In genomic region chr2:148048475-148049221, GRCh38 we compare ENCODE assay signal across 1 cellular context.
TF ChIP-seq lines count a peak whose summit lies in the region.

No MANE protein-coding gene starts in this region.

TF ChIP-seq in GM12878, 131 proteins besides CTCF, POLR2A, EP300 and RAD21 (continued from another document):
- peak; percentile 17; the same call in 1 of the 2 replicates for TF ChIP-seq ZNF592 (IDR thresholded peaks at IDR 0.05)
- peak; percentile 94 for TF ChIP-seq MEF2A (IDR thresholded peaks at IDR 0.05; ENCODE audit: insufficient read depth, low read depth, low read length)
- no peak; the same call in 1 of the 2 replicates for TF ChIP-seq BCL11A (IDR thresholded peaks at IDR 0.05; ENCODE audit: low read depth, low read length)
- no peak for TF ChIP-seq GABPA (IDR thresholded peaks at IDR 0.05; ENCODE audit: low read depth)
- peak; percentile 49; the same call in 1 of the 2 replicates for TF ChIP-seq YBX1 (IDR thresholded peaks at IDR 0.05)
- TF ChIP-seq IRF4 (IDR thresholded peaks at IDR 0.05; ENCODE audit: low read depth, low read length), result peak; percentile 81
- peak; percentile 97 for TF ChIP-seq RUNX3 (IDR thresholded peaks at IDR 0.05; ENCODE audit: low read length)
- peak; percentile 16 for TF ChIP-seq ZNF24 (IDR thresholded peaks at IDR 0.05)
- TF ChIP-seq IKZF1 (conservative IDR thresholded peaks at IDR 0.05), result peak; percentile 93
- TF ChIP-seq LARP7 (IDR thresholded peaks at IDR 0.05), result no peak
- peak; percentile 81 for TF ChIP-seq ATF2 (IDR thresholded peaks at IDR 0.05; ENCODE audit: low read length)
- peak; percentile 51; the same call in 1 of the 2 replicates for TF ChIP-seq PAX5 (IDR thresholded peaks at IDR 0.05; ENCODE audit: borderline replicate concordance, low read depth, low read length)
- TF ChIP-seq ATF7 (IDR thresholded peaks at IDR 0.05; ENCODE audit: low read depth), result peak; percentile 72
- peak; percentile 35 for TF ChIP-seq PBX3 (IDR thresholded peaks at IDR 0.05; ENCODE audit: insufficient replicate concordance, low read depth, low read length)
- TF ChIP-seq MTA3 (IDR thresholded peaks at IDR 0.05; ENCODE audit: borderline replicate concordance, low read length), result peak; percentile 89
- TF ChIP-seq NFIC (IDR thresholded peaks at IDR 0.05; ENCODE audit: low read depth, low read length), result peak; percentile 86
- peak; percentile 35; the same call in 1 of the 2 replicates for TF ChIP-seq ZNF217 (IDR thresholded peaks at IDR 0.05)
- peak; percentile 35; the same call in 1 of the 2 replicates for TF ChIP-seq JUNB (IDR thresholded peaks at IDR 0.05)
- TF ChIP-seq SUZ12 (IDR thresholded peaks at IDR 0.05; ENCODE audit: unreplicated experiment), result no peak
- peak; percentile 99 for TF ChIP-seq MEF2B (IDR thresholded peaks at IDR 0.05; ENCODE audit: partially characterized antibody, poor library complexity, severe bottlenecking)
- 0 out of 2 replicates have a peak, but pooled peaks have one; percentile 7 for TF ChIP-seq CREB1 (IDR thresholded peaks at IDR 0.05; ENCODE audit: low read depth)
- TF ChIP-seq CEBPZ (IDR thresholded peaks at IDR 0.05; ENCODE audit: low read depth, low read length), result 0 out of 2 replicates have a peak, but pooled peaks have one; percentile 1
- peak; percentile 86 for TF ChIP-seq DPF2 (IDR thresholded peaks at IDR 0.05)
- TF ChIP-seq RBBP5 (conservative IDR thresholded peaks at IDR 0.05), result no peak
- peak; percentile 43; the same call in 1 of the 2 replicates for TF ChIP-seq RAD51 (IDR thresholded peaks at IDR 0.05)
- peak; percentile 84 for TF ChIP-seq MTA2 (IDR thresholded peaks at IDR 0.05; ENCODE audit: low read depth)
- peak; percentile 65 for TF ChIP-seq SMAD1 (IDR thresholded peaks at IDR 0.05; ENCODE audit: low read depth, partially characterized antibody)
- TF ChIP-seq SMAD5 (IDR thresholded peaks at IDR 0.05; ENCODE audit: low read depth), result no peak
- TF ChIP-seq MYC (IDR thresholded peaks at IDR 0.05; ENCODE audit: insufficient read depth, insufficient read length, insufficient replicate concordance, low read length, severe bottlenecking), result no peak
- TF ChIP-seq ETV6 (conservative IDR thresholded peaks at IDR 0.05 in 1 of 2, IDR thresholded peaks at IDR 0.05 in 1 of 2; ENCODE audit: borderline replicate concordance in 1 of 2, low read depth in 1 of 2), result peak in 1 of 2 experiments; percentile 60; a peak in 1 of 4 replicates
- TF ChIP-seq POLR2AphosphoS5 (IDR thresholded peaks at IDR 0.05; ENCODE audit: low read length), result peak; percentile 54; the same call in 1 of the 2 replicates
- peak; percentile 94 for TF ChIP-seq GATAD2B (conservative IDR thresholded peaks at IDR 0.05; ENCODE audit: low read depth)
- no peak; the same call in 1 of the 2 replicates for TF ChIP-seq SPI1 (IDR thresholded peaks at IDR 0.05; ENCODE audit: borderline replicate concordance, insufficient read depth, low read depth, low read length)
- TF ChIP-seq RELA (IDR thresholded peaks at IDR 0.05; ENCODE audit: borderline replicate concordance, partially characterized antibody), result no peak
- TF ChIP-seq BHLHE40 (IDR thresholded peaks at IDR 0.05; ENCODE audit: borderline replicate concordance in 1 of 2, low read depth in 2 of 2, low read length in 1 of 2), result peak in 1 of 2 experiments; percentile 58; a peak in 2 of 4 replicates
- TF ChIP-seq NR2F1 (conservative IDR thresholded peaks at IDR 0.05), result peak; percentile 58; the same call in 1 of the 2 replicates
- TF ChIP-seq BCL3 (IDR thresholded peaks at IDR 0.05; ENCODE audit: borderline replicate concordance, insufficient read depth, low read depth, low read length, poor library complexity, severe bottlenecking), result peak; percentile 86
- peak; percentile 39 for TF ChIP-seq SP1 (IDR thresholded peaks at IDR 0.05; ENCODE audit: low read depth, low read length)
- TF ChIP-seq HDGF (IDR thresholded peaks at IDR 0.05), result no peak
- peak; percentile 58; the same call in 1 of the 2 replicates for TF ChIP-seq PKNOX1 (IDR thresholded peaks at IDR 0.05)
TF ChIP-seq in GM12878: peak in this region for 51.
